In genomic region chr14:76514599-76514998, GRCh38 we compare ENCODE assay signal across 11 cellular contexts.
DNase-seq lines count a peak whose midpoint lies in the region; ATAC-seq and TF ChIP-seq lines count a peak whose summit lies in the region.
"Had no signal": no experiment of that assay in that cellular context is flagged by ENCODE, and none has a peak within 500 bp of the region (broad histone marks: within the 10 kb centered on the region; RNA-seq: fewer than 3 reads in every experiment).

No MANE protein-coding gene starts in this region.

- H3K36me3 ChIP-seq in transverse colon, result no peaks in the 10 kb centered on the region
- H3K36me3 ChIP-seq: right atrium auricular region, tibial artery had no signal

- in situ Hi-C loops in transverse colon (cut with MboI; ENCODE audit: low pct_ligation_motif_present in 1 of 4, low pct_unique_long_range_greater_than_20kb in 1 of 4, low sequenced_read_pairs in 3 of 4), result no loop called here

- peaks cover 22% of the 10 kb centered on the region for H3K27me3 Mint-ChIP-seq in activated T-helper 17 cell treated with anti-CD3 and anti-CD28 coated beads, Interleukin-2, amount 50 U/mL, for 72 hours

- TF ChIP-seq EP300 in transverse colon (IDR thresholded peaks at IDR 0.05; ENCODE audit: low read depth), result no peak

- no peaks in the 10 kb centered on the region for H3K9me3 Mint-ChIP-seq in activated T-helper 17 cell treated with anti-CD3 and anti-CD28 coated beads, Interleukin-2, amount 50 U/mL, for 72 hours

- no peak for TF ChIP-seq POLR2A in erythroblast (IDR thresholded peaks at IDR 0.05; ENCODE audit: low read length)
- TF ChIP-seq POLR2A in transverse colon (IDR thresholded peaks at IDR 0.05), result no peak

- H3K4me1 ChIP-seq in transverse colon, result no peaks in the 10 kb centered on the region
- H3K4me1 ChIP-seq: tibial artery had no signal

- intact Hi-C loops in transverse colon (cut with DNase I; ENCODE audit: low total_unique reads), result no loop called here

- WGBS in transverse colon (ENCODE audit: low coverage in 1 of 2), 2 donors, result 47 to 71% methylated on average over 1 to 4 of the region's 4 CpGs

- no peak overlapping the region for H3K4me3 Mint-ChIP-seq in activated T-helper 17 cell treated with anti-CD3 and anti-CD28 coated beads, Interleukin-2, amount 50 U/mL, for 72 hours
- H3K4me3 Mint-ChIP-seq: activated CD8-positive, alpha-beta memory T cell treated with anti-CD3 and anti-CD28 coated beads, Interleukin-2, amount 10 ng/mL, durations not matched to agents 7 days and 5 days had no signal

- H3K27ac ChIP-seq in transverse colon, result no peak overlapping the region
- H3K27ac ChIP-seq: right atrium auricular region, tibial artery had no signal

- no peaks in the 10 kb centered on the region for H3K4me1 Mint-ChIP-seq in activated T-helper 17 cell treated with anti-CD3 and anti-CD28 coated beads, Interleukin-2, amount 50 U/mL, for 72 hours
- H3K4me1 Mint-ChIP-seq: activated CD8-positive, alpha-beta memory T cell treated with anti-CD3 and anti-CD28 coated beads, Interleukin-2, amount 10 ng/mL, durations not matched to agents 7 days and 5 days had no signal

- TF ChIP-seq CTCF in AG10803 (conservative IDR thresholded peaks at IDR 0.05; ENCODE audit: low read length) (0 out of 2 replicates have a peak, but pooled peaks have one; percentile 6), GM12872 (IDR thresholded peaks at IDR 0.05; ENCODE audit: insufficient read depth, low read depth, low read length) (peak; percentile 51; the same call in 1 of the 3 replicates), omental fat pad (IDR thresholded peaks at IDR 0.05) (no peak), transverse colon (IDR thresholded peaks at IDR 0.05) (peak in 1 of 5 experiments; percentile 6)

- H3K9me3 ChIP-seq in transverse colon, result no peaks in the 10 kb centered on the region
- H3K9me3 ChIP-seq: right atrium auricular region, tibial artery had no signal

- H3K4me3 ChIP-seq in AG10803 (ENCODE audit: low read length), result no peak overlapping the region
- H3K4me3 ChIP-seq in transverse colon, result no peak overlapping the region
- H3K4me3 ChIP-seq: right atrium auricular region, tibial artery had no signal

- ATAC-seq in GM21381 (IDR thresholded peaks at IDR 0.05; ENCODE audit: unreplicated experiment), result no peak
- no peak for ATAC-seq in omental fat pad (ENCODE audit: low FRiP score)
- no peak for ATAC-seq in activated T-helper 17 cell treated with anti-CD3 and anti-CD28 coated beads, Interleukin-2, amount 50 U/mL, for 72 hours (replicated peaks)
- ATAC-seq: activated CD8-positive, alpha-beta memory T cell treated with anti-CD3 and anti-CD28 coated beads, Interleukin-2, amount 10 ng/mL, durations not matched to agents 7 days and 5 days had no signal

- H3K36me3 Mint-ChIP-seq in activated T-helper 17 cell treated with anti-CD3 and anti-CD28 coated beads, Interleukin-2, amount 50 U/mL, for 72 hours (ENCODE audit: low read depth), result no peaks in the 10 kb centered on the region
- H3K36me3 Mint-ChIP-seq: activated CD8-positive, alpha-beta memory T cell treated with anti-CD3 and anti-CD28 coated beads, Interleukin-2, amount 10 ng/mL, durations not matched to agents 7 days and 5 days had no signal

- peaks cover 3% of the 10 kb centered on the region for H3K27me3 ChIP-seq in transverse colon
- H3K27me3 ChIP-seq: right atrium auricular region had no signal

- no peak for DNase-seq in AG10803 (ENCODE audit: low read depth)
- DNase-seq in NCI-H526 treated with DMSO at 0.1 percent for 48 hours (lab: John Stamatoyannopoulos, UW), result peak; percentile 13
- DNase-seq in erythroblast (lab: John Stamatoyannopoulos, UW), result peak; percentile 28 to 42
- DNase-seq in omental fat pad (ENCODE audit: low spot score), result no peak
- DNase-seq in transverse colon, result no peak
- DNase-seq: activated CD8-positive, alpha-beta memory T cell treated with anti-CD3 and anti-CD28 coated beads, Interleukin-2, amount 10 ng/mL, durations not matched to agents 7 days and 5 days had no signal

- no peak overlapping the region for H3K27ac Mint-ChIP-seq in activated T-helper 17 cell treated with anti-CD3 and anti-CD28 coated beads, Interleukin-2, amount 50 U/mL, for 72 hours
- H3K27ac Mint-ChIP-seq: activated CD8-positive, alpha-beta memory T cell treated with anti-CD3 and anti-CD28 coated beads, Interleukin-2, amount 10 ng/mL, durations not matched to agents 7 days and 5 days had no signal

Comparison
In these comparisons a context has a peak if more than half of its experiments do, and no peak if none do; other contexts are left out.
1. DNase-seq: peak in NCI-H526 treated with DMSO at 0.1 percent for 48 hours (single experiment) and erythroblast (2 of 2); none in AG10803 (single experiment), omental fat pad (single experiment) and transverse colon (single experiment).
2. CTCF ChIP-seq: peak in AG10803 (single experiment) and GM12872 (single experiment); none in omental fat pad (0 of 3).